In genomic region chr5:55638455-55638854, GRCh38 we compare ENCODE assay signal across 14 cellular contexts.
A peak's percentile ranks its signal among the peaks of the same experiment; 100 is the strongest.
DNase-seq lines count a peak whose midpoint lies in the region; ATAC-seq and TF ChIP-seq lines count a peak whose summit lies in the region.
"Had no signal": no experiment of that assay in that cellular context is flagged by ENCODE, and none has a peak within 500 bp of the region (broad histone marks: within the 10 kb centered on the region; RNA-seq: fewer than 3 reads in every experiment).

No MANE protein-coding gene starts in this region.

- no peak overlapping the region for H3K4me3 ChIP-seq in breast epithelium
- H3K4me3 ChIP-seq in mammary epithelial cell (replicated peaks in 1 of 3; ENCODE audit: insufficient read depth in 1 of 3, low read depth in 2 of 3, low read length in 3 of 3): no peak overlapping the region
- no peak overlapping the region for H3K4me3 ChIP-seq in mesenchymal stem cell (ENCODE audit: insufficient read depth in 1 of 2, low read depth in 1 of 2, low read length in 2 of 2)
- no peak overlapping the region for H3K4me3 ChIP-seq in vagina
- H3K4me3 ChIP-seq in MM.1S (ENCODE audit: low read length): no peak overlapping the region
- H3K4me3 ChIP-seq: heart left ventricle had no signal

- no peak overlapping the region for H4K8ac ChIP-seq in mesenchymal stem cell (ENCODE audit: low read length)

- H3K9ac ChIP-seq in mammary epithelial cell (ENCODE audit: insufficient read depth, low read length): no peak overlapping the region
- no peak overlapping the region for H3K9ac ChIP-seq in mesenchymal stem cell (ENCODE audit: low read length)
- no peak overlapping the region for H3K9ac ChIP-seq in MM.1S (ENCODE audit: low read length)

- DNase-seq in breast epithelium (ENCODE audit: low spot score in 2 of 2) (no peak), mammary epithelial cell (no peak), astrocyte of the hippocampus (ENCODE audit: low read depth, low spot score) (peak; percentile 44), mesenchymal stem cell (peak; percentile 32), vagina (ENCODE audit: extremely low spot score in 2 of 2) (no peak), MM.1S (no peak)
- DNase-seq: activated CD8-positive, alpha-beta memory T cell treated with anti-CD3 and anti-CD28 coated beads for 24 hours; CD4-positive, alpha-beta memory T cell; heart left ventricle; midbrain; NCI-H1048 had no signal

- H3K9me3 ChIP-seq in breast epithelium: no peaks in the 10 kb centered on the region
- no peaks in the 10 kb centered on the region for H3K9me3 ChIP-seq in mammary epithelial cell (replicated peaks; ENCODE audit: insufficient read depth, low read length)
- H3K9me3 ChIP-seq in mesenchymal stem cell (ENCODE audit: control insufficient read depth, low read length): no peaks in the 10 kb centered on the region
- no peaks in the 10 kb centered on the region for H3K9me3 ChIP-seq in vagina
- no peaks in the 10 kb centered on the region for H3K9me3 ChIP-seq in MM.1S (replicated peaks; ENCODE audit: insufficient read depth, low read length)
- H3K9me3 ChIP-seq: heart left ventricle, neutrophil had no signal

- H2BK120ac ChIP-seq in mesenchymal stem cell (ENCODE audit: low read depth, low read length): no peak overlapping the region

- H4K91ac ChIP-seq in mesenchymal stem cell (ENCODE audit: low read length): no peak overlapping the region

- H3K4me2 ChIP-seq in mammary epithelial cell (ENCODE audit: insufficient read depth, low read depth, low read length) (no peak overlapping the region), mesenchymal stem cell (ENCODE audit: low read length, poor library complexity, severe bottlenecking) (no peak overlapping the region), MM.1S (ENCODE audit: low read depth, low read length) (no peak overlapping the region)

- no peaks in the 10 kb centered on the region for H3K9me2 ChIP-seq in MM.1S (replicated peaks; ENCODE audit: insufficient read depth, low read length)

- CTCF ChIA-PET in mammary epithelial cell (lab: Charles Lee; ENCODE audit: low non-redundant PET): no interaction called here

- no peak overlapping the region for H2AK5ac ChIP-seq in mesenchymal stem cell (ENCODE audit: low read length, severe bottlenecking)

- H2AFZ ChIP-seq in mammary epithelial cell (ENCODE audit: low read depth, low read length) (no peak overlapping the region), mesenchymal stem cell (ENCODE audit: low read depth, low read length) (no peak overlapping the region), MM.1S (ENCODE audit: low read length) (no peak overlapping the region)

- TF ChIP-seq POLR2A in breast epithelium (IDR thresholded peaks at IDR 0.05) (no peak), vagina (IDR thresholded peaks at IDR 0.05) (no peak)

- intact Hi-C loops in breast epithelium (cut with DNase I; ENCODE audit: low total_unique reads): no loop called here
- intact Hi-C loops in mammary epithelial cell (cut with micrococcal nuclease): no loop called here
- intact Hi-C loops in vagina (cut with DNase I): no loop called here

- no TSS peak for BruUV-seq in mammary epithelial cell (replicated peaks; lab: Mats Ljungman, UMichigan)

- H3K36me3 ChIP-seq in breast epithelium: no peaks in the 10 kb centered on the region
- no peaks in the 10 kb centered on the region for H3K36me3 ChIP-seq in mammary epithelial cell (ENCODE audit: insufficient read depth, low read length)
- H3K36me3 ChIP-seq in mesenchymal stem cell (ENCODE audit: control insufficient read depth in 1 of 2, insufficient read depth in 2 of 2, low read depth in 1 of 2, low read length in 2 of 2): peaks cover 0 to 20% of the 10 kb centered on the region in 2 experiments
- no peaks in the 10 kb centered on the region for H3K36me3 ChIP-seq in vagina
- H3K36me3 ChIP-seq in MM.1S (replicated peaks; ENCODE audit: insufficient read depth, low read length): no peaks in the 10 kb centered on the region

- peak overlapping the region; percentile 32 to 70 for H3K27ac ChIP-seq in breast epithelium
- H3K27ac ChIP-seq in mammary epithelial cell (ENCODE audit: insufficient read depth, low read depth, low read length): no peak overlapping the region
- no peak overlapping the region for H3K27ac ChIP-seq in mesenchymal stem cell (ENCODE audit: low read length, poor library complexity, severe bottlenecking)
- peak overlapping the region; percentile 11 for H3K27ac ChIP-seq in vagina
- H3K27ac ChIP-seq in MM.1S (ENCODE audit: low read length): no peak overlapping the region
- H3K27ac ChIP-seq: neutrophil had no signal

- in situ Hi-C loops in mammary epithelial cell (cut with MboI; ENCODE audit: low sequenced_read_pairs in 2 of 2): no loop called here

- no peak overlapping the region for H2BK15ac ChIP-seq in mesenchymal stem cell (ENCODE audit: low read depth, poor library complexity, severe bottlenecking)

- peaks cover 11% of the 10 kb centered on the region for H3F3A ChIP-seq in MM.1S (ENCODE audit: insufficient read depth, low read length)

- no peak overlapping the region for H2BK5ac ChIP-seq in mesenchymal stem cell (ENCODE audit: low read depth, low read length, poor library complexity, severe bottlenecking)

- dilution Hi-C loops in mammary epithelial cell (cut with HindIII; ENCODE audit: low sequenced_read_pairs): no loop called here

- no peak overlapping the region for H3K4ac ChIP-seq in mesenchymal stem cell (ENCODE audit: low read depth in 1 of 2, low read length in 2 of 2)

- H3K4me1 ChIP-seq in breast epithelium: peaks cover 0 to 7% of the 10 kb centered on the region in 2 donors
- H3K4me1 ChIP-seq in mammary epithelial cell (ENCODE audit: insufficient read depth, low read length): peaks cover 10% of the 10 kb centered on the region
- H3K4me1 ChIP-seq in mesenchymal stem cell (ENCODE audit: control insufficient read depth, insufficient read depth, low read depth, low read length): no peaks in the 10 kb centered on the region
- peaks cover 47% of the 10 kb centered on the region for H3K4me1 ChIP-seq in vagina
- peaks cover 17% of the 10 kb centered on the region for H3K4me1 ChIP-seq in MM.1S (ENCODE audit: low read length)

- H3K79me1 ChIP-seq in mesenchymal stem cell (replicated peaks; ENCODE audit: low read length, poor library complexity, severe bottlenecking): no peaks in the 10 kb centered on the region

- H3K23ac ChIP-seq in mesenchymal stem cell (ENCODE audit: low read length in 2 of 2): no peak overlapping the region

- H3K14ac ChIP-seq in mesenchymal stem cell (ENCODE audit: low read length in 2 of 2): no peak overlapping the region

- TF ChIP-seq CTCF in breast epithelium (IDR thresholded peaks at IDR 0.05) (no peak), mammary epithelial cell (conservative IDR thresholded peaks at IDR 0.05 in 1 of 2, IDR thresholded peaks at IDR 0.05 in 1 of 2; ENCODE audit: extremely low read depth in 1 of 2, insufficient read depth in 1 of 2, low read depth in 1 of 2, low read length in 2 of 2) (no peak), vagina (IDR thresholded peaks at IDR 0.05) (no peak), MM.1S (IDR thresholded peaks at IDR 0.05; ENCODE audit: low read length) (no peak)

- H2BK12ac ChIP-seq in mesenchymal stem cell (ENCODE audit: low read length in 2 of 2): no peak overlapping the region

- H3K27me3 ChIP-seq in breast epithelium (no peaks in the 10 kb centered on the region), mammary epithelial cell (ENCODE audit: insufficient read depth, low read length) (no peaks in the 10 kb centered on the region), mesenchymal stem cell (ENCODE audit: control insufficient read depth in 1 of 2, insufficient read depth in 1 of 2, low read length in 2 of 2) (no peaks in the 10 kb centered on the region), vagina (no peaks in the 10 kb centered on the region), MM.1S (replicated peaks; ENCODE audit: insufficient read depth, low read length) (peaks cover 19% of the 10 kb centered on the region)
- H3K27me3 ChIP-seq: heart left ventricle, neutrophil had no signal

- H3K79me2 ChIP-seq in mammary epithelial cell (ENCODE audit: insufficient read depth, low read length): no peaks in the 10 kb centered on the region
- no peaks in the 10 kb centered on the region for H3K79me2 ChIP-seq in MM.1S (ENCODE audit: low read length)

- ATAC-seq in GM21526 (IDR thresholded peaks at IDR 0.05; ENCODE audit: low FRiP score, unreplicated experiment): no peak
- no peak for ATAC-seq in GM21447 (IDR thresholded peaks at IDR 0.05; ENCODE audit: unreplicated experiment)
- ATAC-seq: heart left ventricle had no signal

- no peaks in the 10 kb centered on the region for H4K20me1 ChIP-seq in mammary epithelial cell (ENCODE audit: insufficient read depth, low read length)
- peaks cover 4% of the 10 kb centered on the region; the same call in 1 of the 2 replicates for H4K20me1 ChIP-seq in MM.1S (ENCODE audit: insufficient read depth, low read length)

- H3K18ac ChIP-seq in mesenchymal stem cell (ENCODE audit: low read depth in 1 of 2, low read length in 2 of 2): no peak overlapping the region

- WGBS in mammary epithelial cell (ENCODE audit: low coverage, missing lambda C conversion rate): 82% methylated on average over 4 of the region's 4 CpGs
- WGBS in mesenchymal stem cell: 93% methylated on average over 3 of the region's 4 CpGs

Comparison
In these comparisons a context has a peak if more than half of its experiments do, and no peak if none do; other contexts are left out.
1. H3K27ac ChIP-seq: peak in breast epithelium (2 of 2) and vagina (single experiment); none in mammary epithelial cell (single experiment), mesenchymal stem cell (single experiment) and MM.1S (single experiment).
2. DNase-seq: peak in astrocyte of the hippocampus (single experiment) and mesenchymal stem cell (single experiment); none in breast epithelium (0 of 2), mammary epithelial cell (single experiment), vagina (0 of 2) and MM.1S (single experiment).